Comparison of ENCODE assay signal across 10 cellular contexts in genomic region chr4:926538-926937, GRCh38. TPM values are rescaled to one million over a fixed set of nuclear protein-coding genes. Genes with fewer than 3 reads are reported as not detected.
DNase-seq lines count a peak whose midpoint lies in the region; ATAC-seq, FAIRE-seq and TF ChIP-seq lines count a peak whose summit lies in the region.
"Had no signal": no experiment of that assay in that cellular context is flagged by ENCODE, and none has a peak within 500 bp of the region (broad histone marks: within the 10 kb centered on the region; RNA-seq: fewer than 3 reads in every experiment).

No MANE protein-coding gene starts in this region.

- H3K4me2 ChIP-seq in PC-9: no peak overlapping the region

- H4K20me1 ChIP-seq in PC-9 (ENCODE audit: insufficient read depth): peaks cover 80% of the 10 kb centered on the region

- POLR2A ChIA-PET in PC-9 (lab: Charles Lee; ENCODE audit: unreplicated experiment): no interaction called here

- H3K36me3 Mint-ChIP-seq in Calu3 (ENCODE audit: insufficient read depth, unreplicated experiment): peaks cover 14% of the 10 kb centered on the region

- no peaks in the 10 kb centered on the region for H3K9me3 Mint-ChIP-seq in Calu3 (ENCODE audit: low read depth, unreplicated experiment)
- H3K9me3 Mint-ChIP-seq: activated CD8-positive, alpha-beta T cell treated with anti-CD3 and anti-CD28 coated beads for 36 hours had no signal

- H3K4me3 ChIP-seq in PC-9 (no peak overlapping the region), fibroblast of mammary gland (ENCODE audit: control insufficient read depth, low read depth, low read length) (no peak overlapping the region), small intestine (ENCODE audit: low read depth in 1 of 2, low read length in 2 of 2) (no peak overlapping the region)

- intact Hi-C loops in PC-9 (cut with micrococcal nuclease; ENCODE audit: unreplicated experiment): no loop called here
- intact Hi-C loops in Calu3 (cut with micrococcal nuclease; ENCODE audit: unreplicated experiment): no loop called here

- no peak for ATAC-seq in HG02938 (IDR thresholded peaks at IDR 0.05; ENCODE audit: unreplicated experiment)
- ATAC-seq: activated CD8-positive, alpha-beta T cell treated with anti-CD3 and anti-CD28 coated beads for 36 hours had no signal

- peaks cover 21% of the 10 kb centered on the region for H3F3A ChIP-seq in PC-9 (ENCODE audit: insufficient read depth, low read depth)

- H3K4me3 Mint-ChIP-seq in Calu3 (ENCODE audit: low read depth, unreplicated experiment): no peak overlapping the region
- H3K4me3 Mint-ChIP-seq: activated CD8-positive, alpha-beta T cell treated with anti-CD3 and anti-CD28 coated beads for 36 hours had no signal

- no peak overlapping the region for H3K27ac Mint-ChIP-seq in Calu3 (ENCODE audit: unreplicated experiment)
- H3K27ac Mint-ChIP-seq: activated CD8-positive, alpha-beta T cell treated with anti-CD3 and anti-CD28 coated beads for 36 hours had no signal

- no peak for TF ChIP-seq POLR2A in GM12892 (IDR thresholded peaks at IDR 0.05; ENCODE audit: low read depth, low read length)

- no TSS peak for BruUV-seq in PC-9 (replicated peaks; lab: Mats Ljungman, UMichigan)
- no TSS peak for BruUV-seq in Calu3 (replicated peaks; lab: Mats Ljungman, UMichigan)

- DNase-seq in NCI-H2227 (lab: John Stamatoyannopoulos, UW; ENCODE audit: unreplicated experiment) (peak; percentile 1), NCI-H2227 treated with DMSO at 0.1 percent for 48 hours (lab: John Stamatoyannopoulos, UW) (no peak), PC-9 (no peak), fibroblast of mammary gland (ENCODE audit: low read depth) (peak; percentile 24), small intestine (peak; percentile 13), Calu3 (no peak), GM12892 (ENCODE audit: insufficient read length) (no peak)
- DNase-seq: activated CD8-positive, alpha-beta T cell treated with anti-CD3 and anti-CD28 coated beads for 36 hours had no signal

- CTCF ChIA-PET in PC-9 (lab: Charles Lee): no interaction called here
- CTCF ChIA-PET in Calu3 (lab: Charles Lee): no interaction called here

- no peak overlapping the region for H2AFZ ChIP-seq in PC-9

- H3K9me2 ChIP-seq in PC-9 (ENCODE audit: insufficient read depth): no peaks in the 10 kb centered on the region

- FAIRE-seq in small intestine (lab: Jason Lieb, UNC) (no peak), GM12892 (lab: Jason Lieb, UNC) (no peak)
- FAIRE-seq: colon had no signal

- H3K27me3 ChIP-seq in PC-9 (ENCODE audit: insufficient read depth, low read depth) (no peaks in the 10 kb centered on the region), small intestine (ENCODE audit: control insufficient read depth in 2 of 2, insufficient read depth in 2 of 2, low read length in 2 of 2) (no peaks in the 10 kb centered on the region)

- H3K4me1 ChIP-seq in PC-9 (replicated peaks; ENCODE audit: insufficient read depth) (peaks cover 20% of the 10 kb centered on the region), small intestine (ENCODE audit: control insufficient read depth in 2 of 2, insufficient read depth in 1 of 2, low read depth in 1 of 2, low read length in 1 of 2) (peaks cover 2 to 17% of the 10 kb centered on the region in 2 donors)

- peaks cover 9% of the 10 kb centered on the region for H3K4me1 Mint-ChIP-seq in Calu3 (ENCODE audit: low read depth, unreplicated experiment)

- peaks cover 88% of the 10 kb centered on the region for H3K79me2 ChIP-seq in PC-9 (ENCODE audit: low read depth)

- H3K27ac ChIP-seq in PC-9 (no peak overlapping the region), small intestine (ENCODE audit: low read depth in 1 of 2, low read length in 1 of 2) (no peak overlapping the region)

- TF ChIP-seq CTCF in PC-9 (conservative IDR thresholded peaks at IDR 0.05) (peak; percentile 46), fibroblast of mammary gland (conservative IDR thresholded peaks at IDR 0.05; ENCODE audit: control insufficient read depth, insufficient read depth, low read depth, low read length) (peak; percentile 43), Calu3 (IDR thresholded peaks at IDR 0.05; ENCODE audit: unreplicated experiment) (no peak)

- H3K27me3 Mint-ChIP-seq in Calu3 (ENCODE audit: unreplicated experiment): no peaks in the 10 kb centered on the region
- H3K27me3 Mint-ChIP-seq: activated CD8-positive, alpha-beta T cell treated with anti-CD3 and anti-CD28 coated beads for 36 hours had no signal

- 85 to 89% (median 85%) methylated on average over 13 to 17 of the region's 17 CpGs for WGBS in small intestine, 3 donors

- no peaks in the 10 kb centered on the region for H3K36me3 ChIP-seq in PC-9 (ENCODE audit: low read depth)
- no peaks in the 10 kb centered on the region for H3K36me3 ChIP-seq in small intestine (ENCODE audit: control insufficient read depth in 2 of 2, insufficient read depth in 2 of 2, low read length in 2 of 2)

- H3K9me3 ChIP-seq in PC-9 (ENCODE audit: insufficient read depth, low read depth) (no peaks in the 10 kb centered on the region), small intestine (ENCODE audit: control insufficient read depth, low read depth) (no peaks in the 10 kb centered on the region)

RNA-seq across cellular contexts. Expression of gene GAK, which starts 5.6 kb away (rescaled TPM):
- total RNA-seq in PC-9 (2021): 114 and 138 TPM in 2 replicates
- 100 to 1,000 TPM; 173 to 463 (median 287) TPM for polyA plus RNA-seq in small intestine
- 91.3 and 94.1 TPM in 2 replicates for total RNA-seq in Calu3 (2022)
- 35.2 TPM for polyA plus RNA-seq in GM12892 (2012; ENCODE audit: missing spikeins)

RNA-seq across cellular contexts. Expression of gene TMEM175, which starts 5.7 kb away (rescaled TPM):
- 13.5 and 20.2 TPM in 2 replicates for total RNA-seq in PC-9 (2021)
- polyA plus RNA-seq in small intestine: 10 to 100 TPM; 23.1 to 29.5 (median 25.4) TPM
- 18.8 and 24.2 TPM in 2 replicates for total RNA-seq in Calu3 (2022)
- polyA plus RNA-seq in GM12892 (2012; ENCODE audit: missing spikeins): 12.8 TPM

RNA-seq across cellular contexts. Expression of gene DGKQ, which starts 46.8 kb away (rescaled TPM):
- total RNA-seq in PC-9 (2021) (11.5 and 16.9 TPM in 2 replicates), Calu3 (2022) (8.8 and 11.8 TPM in 2 replicates)
- polyA plus RNA-seq in small intestine: 10 to 100 TPM; 18.9 to 42.3 (median 31.6) TPM
- polyA plus RNA-seq in GM12892 (2012; ENCODE audit: missing spikeins): 1.3 TPM

Comparison
In these comparisons a context has a peak if more than half of its experiments do, and no peak if none do; other contexts are left out.
1. DNase-seq: peak in NCI-H2227 (single experiment), fibroblast of mammary gland (single experiment) and small intestine (single experiment); none in NCI-H2227 treated with DMSO at 0.1 percent for 48 hours (single experiment), PC-9 (0 of 2), Calu3 (single experiment) and GM12892 (single experiment).